In the genomic region with DNA sequence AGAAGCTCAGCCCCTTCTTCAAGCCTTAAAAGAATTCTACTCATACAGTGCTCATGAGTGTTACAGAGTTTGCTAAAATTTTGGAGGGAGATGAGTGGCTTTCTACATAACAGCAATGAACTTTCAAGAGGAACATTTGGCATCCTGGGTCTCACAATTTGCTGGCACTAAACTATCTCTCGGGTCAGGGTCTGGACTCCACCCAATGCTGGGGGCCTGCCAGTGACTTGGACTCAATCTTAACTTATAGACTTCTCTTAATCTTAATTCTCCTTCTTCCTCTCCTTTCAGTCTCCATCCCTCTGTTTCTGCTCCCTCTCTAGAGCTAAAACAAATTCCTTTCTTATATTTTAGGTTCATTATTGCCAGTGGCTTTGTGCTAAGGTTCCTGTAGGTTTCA, we compare ENCODE assay signal across 17 cellular contexts.
"Had no signal": no experiment of that assay in that cellular context is flagged by ENCODE, and none has a peak within 500 bp of the region (broad histone marks: within the 10 kb centered on the region; RNA-seq: fewer than 3 reads in every experiment).

No MANE protein-coding gene starts in this region.

- H3K36me3 Mint-ChIP-seq: natural killer cell treated with Interleukin-12 subunit alpha and Interleukin-12 subunit beta and Interleukin-15 and Interleukin-18, amount 100 ng/mL, for 72 hours; stimulated activated naive B cell treated with anti-CD40 and anti-IgM and Interleukin-4, amounts not matched to agents 10 μg/mL and 1 μg/mL and 100 μg/mL, for 72 hours had no signal

- H2AFZ ChIP-seq: parathyroid adenoma had no signal

- H3K9me3 ChIP-seq: left lung, prostate gland, spleen had no signal

- H3K9me3 Mint-ChIP-seq: dendritic cell treated with granulocyte-macrophage colony-stimulating factor and Interleukin-4, amounts not matched to agents 40 ng/mL and 50 ng/mL, for 4 days; effector memory CD8-positive, alpha-beta T cell; natural killer cell treated with Interleukin-12 subunit alpha and Interleukin-12 subunit beta and Interleukin-15 and Interleukin-18, amount 100 ng/mL, for 72 hours; stimulated activated naive B cell treated with anti-CD40 and anti-IgM and Interleukin-4, amounts not matched to agents 10 μg/mL and 1 μg/mL and 100 μg/mL, for 72 hours had no signal

- H3K27ac Mint-ChIP-seq: dendritic cell treated with granulocyte-macrophage colony-stimulating factor and Interleukin-4, amounts not matched to agents 40 ng/mL and 50 ng/mL, for 4 days; effector memory CD8-positive, alpha-beta T cell; natural killer cell treated with Interleukin-12 subunit alpha and Interleukin-12 subunit beta and Interleukin-15 and Interleukin-18, amount 100 ng/mL, for 72 hours; stimulated activated naive B cell treated with anti-CD40 and anti-IgM and Interleukin-4, amounts not matched to agents 10 μg/mL and 1 μg/mL and 100 μg/mL, for 72 hours had no signal

- H3K27ac ChIP-seq: left lung, parathyroid adenoma, prostate gland had no signal

- H3K4me3 ChIP-seq: left lung, lung, prostate gland, spleen had no signal

- H3K27me3 ChIP-seq: left lung had no signal

- H3K36me3 ChIP-seq: left lung, prostate gland, spleen had no signal

- H3K4me1 ChIP-seq: parathyroid adenoma, prostate gland had no signal

- DNase-seq: effector memory CD8-positive, alpha-beta T cell; islet precursor cell; left lung; mesenchymal stem cell; midbrain; spleen; stimulated activated CD4-positive, alpha-beta T cell treated with anti-CD3 and anti-CD28 coated beads, Interleukin-15, amount 100 ng/mL, for 24 hours; stimulated activated CD4-positive, alpha-beta T cell treated with anti-CD3 and anti-CD28 coated beads, Interleukin-1b, Interleukin-23, amount 100 ng/mL, for 48 hours; stimulated activated CD4-positive, alpha-beta T cell treated with anti-CD3 and anti-CD28 coated beads, Interleukin-4, amount 100 ng/mL, for 24 hours; stimulated activated naive B cell treated with anti-CD40 and anti-IgM and Interleukin-4, amounts not matched to agents 10 μg/mL and 1 μg/mL and 100 μg/mL, for 72 hours; trophoblast cell had no signal

- ATAC-seq: effector memory CD8-positive, alpha-beta T cell; left lung; natural killer cell treated with Interleukin-12 subunit alpha and Interleukin-12 subunit beta and Interleukin-15 and Interleukin-18, amount 100 ng/mL, for 72 hours; sciatic nerve; stimulated activated naive B cell treated with anti-CD40 and anti-IgM and Interleukin-4, amounts not matched to agents 10 μg/mL and 1 μg/mL and 100 μg/mL, for 72 hours had no signal

- H3K79me2 ChIP-seq: parathyroid adenoma had no signal

- H3K4me3 Mint-ChIP-seq: dendritic cell treated with granulocyte-macrophage colony-stimulating factor and Interleukin-4, amounts not matched to agents 40 ng/mL and 50 ng/mL, for 4 days; effector memory CD8-positive, alpha-beta T cell; natural killer cell treated with Interleukin-12 subunit alpha and Interleukin-12 subunit beta and Interleukin-15 and Interleukin-18, amount 100 ng/mL, for 72 hours; stimulated activated naive B cell treated with anti-CD40 and anti-IgM and Interleukin-4, amounts not matched to agents 10 μg/mL and 1 μg/mL and 100 μg/mL, for 72 hours had no signal

- H3K27me3 Mint-ChIP-seq: dendritic cell treated with granulocyte-macrophage colony-stimulating factor and Interleukin-4, amounts not matched to agents 40 ng/mL and 50 ng/mL, for 4 days had no signal

- H3K9ac ChIP-seq: parathyroid adenoma had no signal
